8 cellular contexts compared by ENCODE assay signal in the genomic region with DNA sequence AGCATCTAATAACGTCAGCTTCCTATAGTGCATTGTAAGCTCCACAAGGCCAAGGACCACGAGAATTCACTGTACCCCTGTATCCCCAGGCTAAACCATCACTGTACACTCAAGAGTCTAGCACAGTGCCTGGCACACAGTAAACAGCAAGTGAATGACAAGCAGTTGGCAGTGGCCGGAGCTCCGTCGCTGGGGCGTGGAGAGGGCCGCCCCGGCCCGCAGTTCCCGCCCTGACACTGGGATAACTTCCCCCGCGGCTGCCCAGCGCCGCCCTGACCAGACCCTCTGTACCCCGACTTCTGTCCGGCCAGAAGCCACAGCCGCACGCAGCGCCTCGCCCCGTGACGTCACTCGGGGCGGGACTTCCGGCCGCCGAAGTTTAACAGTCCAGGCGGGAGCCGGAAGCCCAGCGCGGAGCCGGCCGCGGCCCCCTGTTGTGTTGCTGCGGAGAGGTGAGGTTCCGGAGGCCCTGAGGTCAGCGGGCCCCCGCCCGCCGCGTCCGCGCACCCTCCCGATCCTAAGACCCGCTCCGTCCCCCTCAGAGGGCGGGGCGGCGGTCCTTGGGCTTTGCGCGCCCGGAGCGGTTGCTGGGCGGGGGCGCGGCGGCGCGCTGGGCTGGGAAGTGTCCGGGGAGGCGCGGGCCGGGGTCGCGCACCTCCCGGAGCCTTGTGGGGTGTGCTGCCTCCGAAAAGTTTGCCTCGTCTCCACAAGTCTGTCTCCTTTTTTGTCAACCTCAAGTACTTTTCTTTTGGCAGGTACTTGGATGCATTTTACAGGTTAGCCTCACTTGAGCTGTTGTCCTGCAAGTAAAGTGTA. TPM values are rescaled to one million over a fixed set of nuclear protein-coding genes. Genes with fewer than 3 reads are reported as not detected.
A peak's percentile ranks its signal among the peaks of the same experiment; 100 is the strongest.
DNase-seq lines count a peak whose midpoint lies in the region; ATAC-seq and TF ChIP-seq lines count a peak whose summit lies in the region.

A gene with protein sequence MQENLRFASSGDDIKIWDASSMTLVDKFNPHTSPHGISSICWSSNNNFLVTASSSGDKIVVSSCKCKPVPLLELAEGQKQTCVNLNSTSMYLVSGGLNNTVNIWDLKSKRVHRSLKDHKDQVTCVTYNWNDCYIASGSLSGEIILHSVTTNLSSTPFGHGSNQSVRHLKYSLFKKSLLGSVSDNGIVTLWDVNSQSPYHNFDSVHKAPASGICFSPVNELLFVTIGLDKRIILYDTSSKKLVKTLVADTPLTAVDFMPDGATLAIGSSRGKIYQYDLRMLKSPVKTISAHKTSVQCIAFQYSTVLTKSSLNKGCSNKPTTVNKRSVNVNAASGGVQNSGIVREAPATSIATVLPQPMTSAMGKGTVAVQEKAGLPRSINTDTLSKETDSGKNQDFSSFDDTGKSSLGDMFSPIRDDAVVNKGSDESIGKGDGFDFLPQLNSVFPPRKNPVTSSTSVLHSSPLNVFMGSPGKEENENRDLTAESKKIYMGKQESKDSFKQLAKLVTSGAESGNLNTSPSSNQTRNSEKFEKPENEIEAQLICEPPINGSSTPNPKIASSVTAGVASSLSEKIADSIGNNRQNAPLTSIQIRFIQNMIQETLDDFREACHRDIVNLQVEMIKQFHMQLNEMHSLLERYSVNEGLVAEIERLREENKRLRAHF (plus strand): TSS at position 409 of the 816 bp plus-strand sequence. CDS start 2,503 bp downstream, outside the sequence.

- TF ChIP-seq POLR2A in tibial nerve (IDR thresholded peaks at IDR 0.05): peak in 1 of 2 donors; percentile 76

- peaks cover 15% of the 10 kb centered on the region for H3K4me1 ChIP-seq in adipocyte (ENCODE audit: control insufficient read depth, insufficient read depth, low read length)
- H3K4me1 ChIP-seq in tibial nerve: peaks cover 0 to 33% (median 8%) of the 10 kb centered on the region in 4 donors

- TF ChIP-seq CTCF in GM12865 (IDR thresholded peaks at IDR 0.05; ENCODE audit: insufficient read depth, low read depth, low read length, missing control alignments): no peak
- TF ChIP-seq CTCF in tibial nerve (IDR thresholded peaks at IDR 0.05): peak in 2 of 5 experiments; percentile 10 to 14

- POLR2A ChIA-PET in T-cell (lab: Charles Lee): interaction anchor here in 1 of 2 donors (0.6 to 1.0 kb wide), 3 partner anchors 27 to 80 kb away, joined by 3 to 7 read pairs (median 5); no protein-coding TSS in a partner anchor

- peak within 1 kb of the TSS; percentile 76 for H3K4me3 ChIP-seq in GM12865 (ENCODE audit: low read depth, low read length)
- H3K4me3 ChIP-seq in adipocyte (ENCODE audit: low read length): peak within 1 kb of the TSS; percentile 90
- peak within 1 kb of the TSS; percentile 64 to 99 (median 87) for H3K4me3 ChIP-seq in tibial nerve

- peaks cover 3% of the 10 kb centered on the region for H3K36me3 Mint-ChIP-seq in T-cell

- ATAC-seq in HG02571 (IDR thresholded peaks at IDR 0.05; ENCODE audit: unreplicated experiment): peak; percentile 94
- ATAC-seq in T-cell (replicated peaks in 1 of 4): peak; percentile 86 to 87 (median 86)

- H3K9me3 ChIP-seq in adipocyte (ENCODE audit: control insufficient read depth, low read length) (no peaks in the 10 kb centered on the region), tibial nerve (no peaks in the 10 kb centered on the region)

- peaks cover 0 to 1% of the 10 kb centered on the region in 2 donors for H3K27me3 Mint-ChIP-seq in T-cell

- intact Hi-C loops in cardiac septum (cut with DNase I): no loop called here

- CTCF ChIA-PET in T-cell (lab: Charles Lee): interaction anchor here (0.5 to 0.6 kb wide), 3 partner anchors 1351 to 1686 kb away, joined by 3 to 9 read pairs (median 4); no protein-coding TSS in a partner anchor

- DNase-seq in GM12865 (ENCODE audit: low read depth) (peak; percentile 92), NAMALWA (ENCODE audit: low spot score) (peak; percentile 80), T-cell (peak; percentile 55 to 83 (median 75)), adipocyte (ENCODE audit: low read depth) (peak; percentile 87), cardiac septum (ENCODE audit: low spot score) (peak; percentile 94), pons (ENCODE audit: low spot score) (peak; percentile 72), tibial nerve (ENCODE audit: low spot score in 2 of 2) (peak; percentile 65 to 72)

- peak within 1 kb of the TSS; percentile 95 to 97 for H3K27ac Mint-ChIP-seq in T-cell

- peak within 1 kb of the TSS; percentile 89 to 96 (median 93) for H3K27ac ChIP-seq in tibial nerve

- no peaks in the 10 kb centered on the region for H3K9me3 Mint-ChIP-seq in T-cell

- peaks cover 48 to 50% (median 49%) of the 10 kb centered on the region in 3 donors for H3K4me1 Mint-ChIP-seq in T-cell

- H3K27me3 ChIP-seq in adipocyte (replicated peaks; ENCODE audit: control insufficient read depth, insufficient read depth, low read length) (no peaks in the 10 kb centered on the region), tibial nerve (no peaks in the 10 kb centered on the region)

- peak within 1 kb of the TSS; percentile 95 to 96 (median 96) for H3K4me3 Mint-ChIP-seq in T-cell

- H3K36me3 ChIP-seq in adipocyte (ENCODE audit: control insufficient read depth, insufficient read depth, low read length, severe bottlenecking): no peaks in the 10 kb centered on the region
- no peaks in the 10 kb centered on the region for H3K36me3 ChIP-seq in tibial nerve

- H3K9ac ChIP-seq in adipocyte (ENCODE audit: low read length): peak within 1 kb of the TSS; percentile 94

- 1% methylated on average over 32 to 53 of the region's 68 CpGs for WGBS in tibial nerve, 2 donors

- peak in 1 of 2 donors; percentile 74 for TF ChIP-seq EP300 in tibial nerve (IDR thresholded peaks at IDR 0.05)

RNA-seq across cellular contexts. Expression of the gene that starts here (rescaled TPM):
- total RNA-seq in T-cell (10 to 100 TPM; 19.2 to 27.7 (median 23.6) TPM), cardiac septum (11.5 TPM), tibial nerve (10 to 100 TPM; 20.4 to 33.4 (median 24.5) TPM)

Comparison
In these comparisons a context has a peak if more than half of its experiments do, and no peak if none do; other contexts are left out.
1. Peak in every context shown above with its lines: DNase-seq, ATAC-seq, H3K4me3 ChIP-seq and H3K27ac ChIP-seq.